ENCODE assay signal across 1 cellular context in the genomic region with DNA sequence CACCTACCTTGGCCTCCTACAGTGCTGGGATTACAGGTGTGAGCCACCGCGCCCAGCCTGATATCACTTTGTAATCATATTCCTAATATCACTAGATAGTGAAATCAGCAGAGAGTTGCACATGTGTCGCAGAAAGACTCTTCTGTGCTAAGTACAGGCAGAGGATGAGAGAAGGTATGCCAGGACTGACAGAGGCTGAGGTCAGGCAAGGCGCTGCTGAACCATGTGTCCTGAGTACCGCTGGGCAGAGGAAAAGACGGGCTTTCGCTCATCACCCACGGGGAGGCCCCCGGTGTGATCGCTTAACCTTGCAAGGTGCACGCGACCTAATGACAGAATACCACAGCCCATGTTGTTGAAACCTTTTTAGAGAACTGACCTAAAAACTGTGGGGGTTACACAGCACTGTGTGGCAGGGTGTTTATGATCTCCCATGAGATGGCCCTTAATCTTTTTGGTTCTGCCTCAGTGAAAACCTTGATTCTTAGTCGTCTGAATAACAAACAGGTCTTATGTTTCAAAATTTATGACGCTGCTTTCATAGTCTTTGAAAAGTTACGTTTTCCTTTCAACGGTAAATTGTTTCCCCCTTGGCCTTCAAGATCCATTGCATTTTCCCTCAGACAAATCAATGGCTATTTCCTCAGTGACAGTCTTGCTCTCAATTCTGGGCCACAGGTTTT.
TF ChIP-seq lines count a peak whose summit lies in the region.

No MANE protein-coding gene starts in this region.

TF ChIP-seq in HEK293, 187 proteins besides CTCF, POLR2A, EP300 and RAD21 (continued from another document):
- TF ChIP-seq, protein P1, sequence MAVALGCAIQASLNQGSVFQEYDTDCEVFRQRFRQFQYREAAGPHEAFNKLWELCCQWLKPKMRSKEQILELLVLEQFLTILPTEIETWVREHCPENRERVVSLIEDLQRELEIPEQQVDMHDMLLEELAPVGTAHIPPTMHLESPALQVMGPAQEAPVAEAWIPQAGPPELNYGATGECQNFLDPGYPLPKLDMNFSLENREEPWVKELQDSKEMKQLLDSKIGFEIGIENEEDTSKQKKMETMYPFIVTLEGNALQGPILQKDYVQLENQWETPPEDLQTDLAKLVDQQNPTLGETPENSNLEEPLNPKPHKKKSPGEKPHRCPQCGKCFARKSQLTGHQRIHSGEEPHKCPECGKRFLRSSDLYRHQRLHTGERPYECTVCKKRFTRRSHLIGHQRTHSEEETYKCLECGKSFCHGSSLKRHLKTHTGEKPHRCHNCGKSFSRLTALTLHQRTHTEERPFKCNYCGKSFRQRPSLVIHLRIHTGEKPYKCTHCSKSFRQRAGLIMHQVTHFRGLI (tag by site-specific recombination; IDR thresholded peaks at IDR 0.05): no peak
- no peak for TF ChIP-seq OVOL3 (tag by site-specific recombination; IDR thresholded peaks at IDR 0.05)
- TF ChIP-seq ZFP3 (tag by site-specific recombination; IDR thresholded peaks at IDR 0.05; ENCODE audit: low read depth): no peak
- TF ChIP-seq ZFHX2 (tag by site-specific recombination; conservative IDR thresholded peaks at IDR 0.05): no peak
- peak; percentile 62 for TF ChIP-seq FEZF1 (tag by site-specific recombination; IDR thresholded peaks at IDR 0.05)
- TF ChIP-seq ZIC2 (tag by site-specific recombination; IDR thresholded peaks at IDR 0.05): peak; percentile 23; the same call in 1 of the 2 replicates
- TF ChIP-seq, protein P2, sequence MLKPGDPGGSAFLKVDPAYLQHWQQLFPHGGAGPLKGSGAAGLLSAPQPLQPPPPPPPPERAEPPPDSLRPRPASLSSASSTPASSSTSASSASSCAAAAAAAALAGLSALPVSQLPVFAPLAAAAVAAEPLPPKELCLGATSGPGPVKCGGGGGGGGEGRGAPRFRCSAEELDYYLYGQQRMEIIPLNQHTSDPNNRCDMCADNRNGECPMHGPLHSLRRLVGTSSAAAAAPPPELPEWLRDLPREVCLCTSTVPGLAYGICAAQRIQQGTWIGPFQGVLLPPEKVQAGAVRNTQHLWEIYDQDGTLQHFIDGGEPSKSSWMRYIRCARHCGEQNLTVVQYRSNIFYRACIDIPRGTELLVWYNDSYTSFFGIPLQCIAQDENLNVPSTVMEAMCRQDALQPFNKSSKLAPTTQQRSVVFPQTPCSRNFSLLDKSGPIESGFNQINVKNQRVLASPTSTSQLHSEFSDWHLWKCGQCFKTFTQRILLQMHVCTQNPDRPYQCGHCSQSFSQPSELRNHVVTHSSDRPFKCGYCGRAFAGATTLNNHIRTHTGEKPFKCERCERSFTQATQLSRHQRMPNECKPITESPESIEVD (tag by site-specific recombination; IDR thresholded peaks at IDR 0.05): peak; percentile 76
- no peak for TF ChIP-seq ZNF221 (tag by site-specific recombination; IDR thresholded peaks at IDR 0.05; ENCODE audit: borderline replicate concordance)
- no peak for TF ChIP-seq GLIS1 (tag by site-specific recombination; IDR thresholded peaks at IDR 0.05)
- no peak for TF ChIP-seq ZNF548 (tag by site-specific recombination; IDR thresholded peaks at IDR 0.05)
- peak; percentile 69; the same call in 1 of the 2 replicates for TF ChIP-seq OSR2 (tag by site-specific recombination; IDR thresholded peaks at IDR 0.05)
- no peak for TF ChIP-seq ZBTB1 (tag by site-specific recombination; IDR thresholded peaks at IDR 0.05)
TF ChIP-seq in HEK293: peak in this region for 4.
